ENCODE assay signal across 8 cellular contexts in the genomic region with DNA sequence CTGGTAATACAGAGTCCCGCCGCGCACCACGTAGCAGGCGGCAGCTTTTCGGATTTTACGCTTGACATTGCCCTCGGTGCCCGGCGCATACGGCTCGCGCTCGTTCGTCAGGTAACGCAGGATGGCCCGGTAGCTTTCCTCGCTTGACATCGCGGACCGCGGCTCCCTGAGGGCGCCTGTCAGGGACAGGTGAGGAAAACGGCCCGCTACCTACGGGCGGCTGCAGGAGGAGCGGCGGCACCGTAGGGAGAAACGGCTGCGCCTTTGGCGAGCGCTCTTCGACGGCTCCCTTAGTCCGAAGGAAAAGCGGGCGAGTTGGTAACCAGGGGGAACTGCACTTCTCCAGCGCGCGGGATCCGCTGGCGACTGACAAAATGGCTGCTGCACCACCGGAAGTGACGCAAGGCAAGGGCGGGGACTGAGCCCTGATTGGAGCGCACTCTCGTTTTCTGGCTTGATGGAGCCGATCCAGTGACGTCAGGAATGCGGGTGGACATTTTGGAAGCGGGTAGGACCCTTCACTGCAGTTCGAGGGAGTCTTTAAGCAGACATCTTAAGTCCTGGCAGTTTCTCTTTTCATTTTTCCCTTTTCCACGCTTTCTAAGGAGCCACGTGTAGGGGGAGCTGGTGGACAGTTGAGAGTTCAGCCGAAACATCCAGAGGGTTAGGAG. TPM values are rescaled to one million over a fixed set of nuclear protein-coding genes. Genes with fewer than 3 reads are reported as not detected.
DNase-seq lines count a peak whose midpoint lies in the region; TF ChIP-seq lines count a peak whose summit lies in the region.

A gene with protein sequence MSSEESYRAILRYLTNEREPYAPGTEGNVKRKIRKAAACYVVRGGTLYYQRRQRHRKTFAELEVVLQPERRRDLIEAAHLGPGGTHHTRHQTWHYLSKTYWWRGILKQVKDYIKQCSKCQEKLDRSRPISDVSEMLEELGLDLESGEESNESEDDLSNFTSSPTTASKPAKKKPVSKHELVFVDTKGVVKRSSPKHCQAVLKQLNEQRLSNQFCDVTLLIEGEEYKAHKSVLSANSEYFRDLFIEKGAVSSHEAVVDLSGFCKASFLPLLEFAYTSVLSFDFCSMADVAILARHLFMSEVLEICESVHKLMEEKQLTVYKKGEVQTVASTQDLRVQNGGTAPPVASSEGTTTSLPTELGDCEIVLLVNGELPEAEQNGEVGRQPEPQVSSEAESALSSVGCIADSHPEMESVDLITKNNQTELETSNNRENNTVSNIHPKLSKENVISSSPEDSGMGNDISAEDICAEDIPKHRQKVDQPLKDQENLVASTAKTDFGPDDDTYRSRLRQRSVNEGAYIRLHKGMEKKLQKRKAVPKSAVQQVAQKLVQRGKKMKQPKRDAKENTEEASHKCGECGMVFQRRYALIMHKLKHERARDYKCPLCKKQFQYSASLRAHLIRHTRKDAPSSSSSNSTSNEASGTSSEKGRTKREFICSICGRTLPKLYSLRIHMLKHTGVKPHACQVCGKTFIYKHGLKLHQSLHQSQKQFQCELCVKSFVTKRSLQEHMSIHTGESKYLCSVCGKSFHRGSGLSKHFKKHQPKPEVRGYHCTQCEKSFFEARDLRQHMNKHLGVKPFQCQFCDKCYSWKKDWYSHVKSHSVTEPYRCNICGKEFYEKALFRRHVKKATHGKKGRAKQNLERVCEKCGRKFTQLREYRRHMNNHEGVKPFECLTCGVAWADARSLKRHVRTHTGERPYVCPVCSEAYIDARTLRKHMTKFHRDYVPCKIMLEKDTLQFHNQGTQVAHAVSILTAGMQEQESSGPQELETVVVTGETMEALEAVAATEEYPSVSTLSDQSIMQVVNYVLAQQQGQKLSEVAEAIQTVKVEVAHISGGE (minus strand): TSS at position 368 of the 671 bp plus-strand sequence. CDS start 218 bp downstream, at position 150.

- peaks cover 47% of the 10 kb centered on the region for H3K4me1 Mint-ChIP-seq in activated naive CD4-positive, alpha-beta T cell treated with anti-CD3 and anti-CD28 coated beads, Interleukin-2, amount 10 ng/mL, durations not matched to agents 7 days and 5 days

- H3K9me3 ChIP-seq in HEK293 (ENCODE audit: control insufficient read depth, insufficient read depth, low read depth, low read length) (no peaks in the 10 kb centered on the region), NT2/D1 (ENCODE audit: insufficient read depth, low read length) (no peaks in the 10 kb centered on the region)

- H3K4me1 ChIP-seq in HEK293 (ENCODE audit: control insufficient read depth, insufficient read depth, low read length) (no peaks in the 10 kb centered on the region), NT2/D1 (ENCODE audit: insufficient read depth, insufficient read length) (no peaks in the 10 kb centered on the region), urinary bladder (ENCODE audit: insufficient read depth) (no peaks in the 10 kb centered on the region)

- H3K36me3 Mint-ChIP-seq in activated naive CD4-positive, alpha-beta T cell treated with anti-CD3 and anti-CD28 coated beads, Interleukin-2, amount 10 ng/mL, durations not matched to agents 7 days and 5 days, result peaks cover 41% of the 10 kb centered on the region

- H3K36me3 ChIP-seq in HEK293 (ENCODE audit: control insufficient read depth in 2 of 2, insufficient read depth in 1 of 2, low read length in 2 of 2) (peaks cover 8 to 25% of the 10 kb centered on the region in 2 experiments), NT2/D1 (ENCODE audit: insufficient read depth, insufficient read length, low read length) (peaks cover 29% of the 10 kb centered on the region), urinary bladder (ENCODE audit: insufficient read depth) (peaks cover 2% of the 10 kb centered on the region)

- H3K27ac Mint-ChIP-seq in activated naive CD4-positive, alpha-beta T cell treated with anti-CD3 and anti-CD28 coated beads, Interleukin-2, amount 10 ng/mL, durations not matched to agents 7 days and 5 days, result peak within 1 kb of the TSS; percentile 99

- peak within 1 kb of the TSS; percentile 94 for H3K4me3 ChIP-seq in HEK293 (ENCODE audit: low read depth, low read length)
- H3K4me3 ChIP-seq in NT2/D1 (ENCODE audit: insufficient read length, low read depth), result peak within 1 kb of the TSS; percentile 93
- peak within 1 kb of the TSS; percentile 81 for H3K4me3 ChIP-seq in urinary bladder (ENCODE audit: low read depth, low read length)

- no peak for TF ChIP-seq CTCF in HEK293 (tag by site-specific recombination; IDR thresholded peaks at IDR 0.05)

- H3K9me3 Mint-ChIP-seq in activated naive CD4-positive, alpha-beta T cell treated with anti-CD3 and anti-CD28 coated beads, Interleukin-2, amount 10 ng/mL, durations not matched to agents 7 days and 5 days, result no peaks in the 10 kb centered on the region

- POLR2A ChIA-PET in HEK293 (lab: Yijun Ruan, JAX), result interaction anchor here (0.5 to 3.6 kb wide), 10 partner anchors 9 to 1356 kb away, joined by 3 to 65 read pairs (median 5); a partner anchor contains a TSS

- CTCF ChIA-PET in HEK293 (lab: Yijun Ruan, JAX), result interaction anchor here (0.6 to 1.2 kb wide), 3 partner anchors 10 to 332 kb away, joined by 3 to 4 read pairs (median 3); a partner anchor contains a TSS
- CTCF ChIA-PET in activated naive CD4-positive, alpha-beta T cell treated with anti-CD3 and anti-CD28 coated beads, Interleukin-2, amount 10 ng/mL, durations not matched to agents 7 days and 5 days (lab: Charles Lee), result interaction anchor here (0.9 to 2.7 kb wide), 7 partner anchors 9 to 548 kb away, joined by 3 to 8 read pairs (median 4); a partner anchor contains a TSS

- peak within 1 kb of the TSS; percentile 71 for H3K27ac ChIP-seq in HEK293 (ENCODE audit: extremely low read depth, low read depth, low read length)
- H3K27ac ChIP-seq in urinary bladder (ENCODE audit: low read depth), result peak within 1 kb of the TSS; percentile 96

- no peaks in the 10 kb centered on the region for H3K27me3 ChIP-seq in NT2/D1 (ENCODE audit: insufficient read depth, insufficient read length)

- peak within 1 kb of the TSS; percentile 96 for H3K4me3 Mint-ChIP-seq in activated naive CD4-positive, alpha-beta T cell treated with anti-CD3 and anti-CD28 coated beads, Interleukin-2, amount 10 ng/mL, durations not matched to agents 7 days and 5 days

- WGBS in urinary bladder, result under 1% methylated on average over 57 of the region's 57 CpGs

- peak within 1 kb of the TSS; percentile 99 for H3K9ac ChIP-seq in NT2/D1 (ENCODE audit: insufficient read length, low read depth)

- intact Hi-C loops in head of caudate nucleus (cut with DNase I) (loop anchor here (5.0 kb wide), 1 partner anchor 170 kb away; a partner anchor contains a TSS), posterior cingulate gyrus (cut with DNase I) (loop anchor here (1.0 to 5.0 kb wide), 2 partner anchors 9 to 105 kb away; a partner anchor contains a TSS)

- peak; percentile 100 for DNase-seq in GM04504 (ENCODE audit: low read depth)
- DNase-seq in NT2/D1 (ENCODE audit: low read depth, low spot score), result peak; percentile 99
- DNase-seq in activated naive CD4-positive, alpha-beta T cell treated with anti-CD3 and anti-CD28 coated beads, Interleukin-2, amount 10 ng/mL, durations not matched to agents 7 days and 5 days, result peak; percentile 100
- peak; percentile 98 to 100 (median 100) for DNase-seq in head of caudate nucleus
- peak; percentile 99 to 100 (median 100) for DNase-seq in posterior cingulate gyrus
- DNase-seq in Kasumi-1 (lab: John Stamatoyannopoulos, UW), result no peak

- H3K27me3 Mint-ChIP-seq in activated naive CD4-positive, alpha-beta T cell treated with anti-CD3 and anti-CD28 coated beads, Interleukin-2, amount 10 ng/mL, durations not matched to agents 7 days and 5 days, result peaks cover 4% of the 10 kb centered on the region

TF ChIP-seq in HEK293, 187 proteins besides CTCF, POLR2A, EP300 and RAD21 (continues in another document):
- TF ChIP-seq ZNF514 (tag by site-specific recombination; IDR thresholded peaks at IDR 0.05) (no peak), ZNF202 (tag by site-specific recombination; IDR thresholded peaks at IDR 0.05; ENCODE audit: borderline replicate concordance) (no peak), ZNF121 (tag by site-specific recombination; IDR thresholded peaks at IDR 0.05) (no peak), MYNN (tag by site-specific recombination; IDR thresholded peaks at IDR 0.05; ENCODE audit: borderline replicate concordance) (no peak), ZBTB17 (tag by site-specific recombination; IDR thresholded peaks at IDR 0.05) (peak; percentile 85), ZNF404 (tag by site-specific recombination; IDR thresholded peaks at IDR 0.05) (no peak), ZNF335 (tag by site-specific recombination; conservative IDR thresholded peaks at IDR 0.05) (peak; percentile 87), ZBTB21 (tag by site-specific recombination; IDR thresholded peaks at IDR 0.05) (peak; percentile 89), ZNF521 (tag by site-specific recombination; IDR thresholded peaks at IDR 0.05) (no peak), ZNF561 (tag by site-specific recombination; IDR thresholded peaks at IDR 0.05; ENCODE audit: borderline replicate concordance) (no peak), ZNF354C (tag by site-specific recombination; IDR thresholded peaks at IDR 0.05; ENCODE audit: borderline replicate concordance, low read depth) (no peak)
- TF ChIP-seq, protein P1, sequence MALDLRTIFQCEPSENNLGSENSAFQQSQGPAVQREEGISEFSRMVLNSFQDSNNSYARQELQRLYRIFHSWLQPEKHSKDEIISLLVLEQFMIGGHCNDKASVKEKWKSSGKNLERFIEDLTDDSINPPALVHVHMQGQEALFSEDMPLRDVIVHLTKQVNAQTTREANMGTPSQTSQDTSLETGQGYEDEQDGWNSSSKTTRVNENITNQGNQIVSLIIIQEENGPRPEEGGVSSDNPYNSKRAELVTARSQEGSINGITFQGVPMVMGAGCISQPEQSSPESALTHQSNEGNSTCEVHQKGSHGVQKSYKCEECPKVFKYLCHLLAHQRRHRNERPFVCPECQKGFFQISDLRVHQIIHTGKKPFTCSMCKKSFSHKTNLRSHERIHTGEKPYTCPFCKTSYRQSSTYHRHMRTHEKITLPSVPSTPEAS (tag by site-specific recombination; IDR thresholded peaks at IDR 0.05), result no peak
- TF ChIP-seq, protein P2, sequence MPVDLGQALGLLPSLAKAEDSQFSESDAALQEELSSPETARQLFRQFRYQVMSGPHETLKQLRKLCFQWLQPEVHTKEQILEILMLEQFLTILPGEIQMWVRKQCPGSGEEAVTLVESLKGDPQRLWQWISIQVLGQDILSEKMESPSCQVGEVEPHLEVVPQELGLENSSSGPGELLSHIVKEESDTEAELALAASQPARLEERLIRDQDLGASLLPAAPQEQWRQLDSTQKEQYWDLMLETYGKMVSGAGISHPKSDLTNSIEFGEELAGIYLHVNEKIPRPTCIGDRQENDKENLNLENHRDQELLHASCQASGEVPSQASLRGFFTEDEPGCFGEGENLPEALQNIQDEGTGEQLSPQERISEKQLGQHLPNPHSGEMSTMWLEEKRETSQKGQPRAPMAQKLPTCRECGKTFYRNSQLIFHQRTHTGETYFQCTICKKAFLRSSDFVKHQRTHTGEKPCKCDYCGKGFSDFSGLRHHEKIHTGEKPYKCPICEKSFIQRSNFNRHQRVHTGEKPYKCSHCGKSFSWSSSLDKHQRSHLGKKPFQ (tag by site-specific recombination; IDR thresholded peaks at IDR 0.05), result no peak

RNA-seq across cellular contexts. Expression of the gene that starts here (rescaled TPM):
- total RNA-seq in urinary bladder, result 41.1 TPM
- polyA plus RNA-seq in urinary bladder, result 9.0 TPM

Comparison
In these comparisons a context has a peak if more than half of its experiments do, and no peak if none do; other contexts are left out.
1. DNase-seq: peak in GM04504 (single experiment), NT2/D1 (single experiment), activated naive CD4-positive, alpha-beta T cell treated with anti-CD3 and anti-CD28 coated beads, Interleukin-2, amount 10 ng/mL, durations not matched to agents 7 days and 5 days (single experiment), head of caudate nucleus (42 of 42) and posterior cingulate gyrus (10 of 10); none in Kasumi-1 (0 of 2).
2. Peak in every context shown above with its lines, with median percentiles within 50 percentile points of each other: H3K4me3 ChIP-seq.